Comparison of ENCODE assay signal across 14 cellular contexts in the genomic region with DNA sequence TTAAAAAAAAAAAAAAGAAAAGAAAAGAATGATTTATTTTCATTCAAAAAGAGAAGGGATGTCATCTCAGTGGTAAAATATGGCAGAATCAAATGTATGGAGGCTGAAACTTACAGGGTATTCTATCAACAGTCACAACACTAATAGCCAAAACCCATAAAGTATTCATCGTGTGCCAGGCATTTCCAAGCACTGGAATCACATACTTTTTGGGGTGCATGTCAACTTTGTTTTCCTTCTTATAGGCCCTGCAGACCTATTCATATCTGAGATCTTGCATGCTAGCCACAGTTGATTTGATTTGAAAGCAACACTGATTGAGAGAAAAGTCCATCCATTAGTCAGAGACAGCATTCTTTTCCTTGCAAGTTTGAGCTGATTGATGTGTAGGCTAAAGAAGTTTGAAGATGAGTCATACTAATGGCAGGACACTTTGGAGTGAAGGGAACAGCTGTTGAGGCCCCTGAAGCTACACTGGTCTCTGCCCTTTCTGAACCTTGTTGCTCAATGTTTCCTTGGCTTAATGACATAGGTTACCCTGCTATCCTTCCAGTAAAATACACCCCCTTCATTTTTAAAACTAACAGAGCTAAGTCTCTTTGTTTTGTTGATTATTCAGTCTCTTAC. TPM values are rescaled to one million over a fixed set of nuclear protein-coding genes. Genes with fewer than 3 reads are reported as not detected.
DNase-seq lines count a peak whose midpoint lies in the region; ATAC-seq and TF ChIP-seq lines count a peak whose summit lies in the region.
"Had no signal": no experiment of that assay in that cellular context is flagged by ENCODE, and none has a peak within 500 bp of the region (broad histone marks: within the 10 kb centered on the region; RNA-seq: fewer than 3 reads in every experiment).

No MANE protein-coding gene starts in this region.

- no peak overlapping the region for H3K27ac ChIP-seq in epithelial cell of prostate
- H3K27ac ChIP-seq: prostate gland had no signal

- no peaks in the 10 kb centered on the region for H3K36me3 Mint-ChIP-seq in activated CD4-positive, alpha-beta T cell treated with anti-CD3 and anti-CD28 coated beads, Interleukin-2, amount 10 ng/mL, durations not matched to agents 24 days and 14 days (ENCODE audit: low read depth)

- no peaks in the 10 kb centered on the region for H3K36me3 ChIP-seq in mucosa of descending colon (ENCODE audit: low read depth)
- H3K36me3 ChIP-seq: prostate gland had no signal

- H3K27ac Mint-ChIP-seq in activated CD4-positive, alpha-beta T cell treated with anti-CD3 and anti-CD28 coated beads, Interleukin-2, amount 10 ng/mL, durations not matched to agents 24 days and 14 days: no peak overlapping the region

- H3K4me3 Mint-ChIP-seq in activated CD4-positive, alpha-beta T cell treated with anti-CD3 and anti-CD28 coated beads, Interleukin-2, amount 10 ng/mL, durations not matched to agents 24 days and 14 days: no peak overlapping the region

- no peaks in the 10 kb centered on the region for H3K4me1 ChIP-seq in mucosa of descending colon (ENCODE audit: low read depth)
- H3K4me1 ChIP-seq: prostate gland had no signal

- H3K27me3 Mint-ChIP-seq in activated CD4-positive, alpha-beta T cell treated with anti-CD3 and anti-CD28 coated beads, Interleukin-2, amount 10 ng/mL, durations not matched to agents 24 days and 14 days: peaks cover 4% of the 10 kb centered on the region

- DNase-seq in AG20443 (ENCODE audit: low spot score) (peak; percentile 30), NCI-H226 (peak; percentile 68), epithelial cell of prostate (ENCODE audit: low read depth, low spot score) (peak; percentile 20), mucosa of descending colon (no peak), CD1c-positive myeloid dendritic cell (ENCODE audit: extremely low spot score) (no peak)
- no peak for DNase-seq in activated CD4-positive, alpha-beta T cell treated with anti-CD3 and anti-CD28 coated beads, Interleukin-2, amount 10 ng/mL, durations not matched to agents 24 days and 14 days
- DNase-seq: activated gamma-delta T cell, left colon, NCI-H1930 had no signal

- no peaks in the 10 kb centered on the region for H3K9me3 Mint-ChIP-seq in activated CD4-positive, alpha-beta T cell treated with anti-CD3 and anti-CD28 coated beads, Interleukin-2, amount 10 ng/mL, durations not matched to agents 24 days and 14 days

- intact Hi-C loops in mucosa of descending colon (cut with DNase I, micrococcal nuclease): no loop called here
- intact Hi-C loops in activated CD4-positive, alpha-beta T cell treated with anti-CD3 and anti-CD28 coated beads, Interleukin-2, amount 10 ng/mL, durations not matched to agents 24 days and 14 days (cut with micrococcal nuclease): no loop called here

- no peaks in the 10 kb centered on the region for H3K9me3 ChIP-seq in mucosa of descending colon
- H3K9me3 ChIP-seq: prostate gland had no signal

- H3K4me3 ChIP-seq in mucosa of descending colon: no peak overlapping the region
- H3K4me3 ChIP-seq: prostate gland had no signal

- no peak for TF ChIP-seq CTCF in mucosa of descending colon (IDR thresholded peaks at IDR 0.05)

- no peaks in the 10 kb centered on the region for H3K4me1 Mint-ChIP-seq in activated CD4-positive, alpha-beta T cell treated with anti-CD3 and anti-CD28 coated beads, Interleukin-2, amount 10 ng/mL, durations not matched to agents 24 days and 14 days

- ATAC-seq in mucosa of descending colon (peak; percentile 44), GM21576 (IDR thresholded peaks at IDR 0.05; ENCODE audit: unreplicated experiment) (no peak), GM21619 (IDR thresholded peaks at IDR 0.05; ENCODE audit: unreplicated experiment) (no peak)
- ATAC-seq: activated CD4-positive, CD25-positive, alpha-beta regulatory T cell treated with anti-CD3 and anti-CD28 coated beads, Interleukin-2, amount 50 U/mL, for 24 hours; left colon; Panc1 had no signal

RNA-seq across cellular contexts. Expression of gene KATNAL2, which starts 22.0 kb away (rescaled TPM):
- total RNA-seq in mucosa of descending colon: 1 to 10 TPM; 3.1 to 7.0 (median 5.7) TPM
- total RNA-seq in activated CD4-positive, alpha-beta T cell treated with anti-CD3 and anti-CD28 coated beads, Interleukin-2, amount 10 ng/mL, durations not matched to agents 24 days and 14 days: 0.40 TPM in 1 of 2 replicates, not detected in the other

RNA-seq across cellular contexts. Expression of gene PIAS2, which starts 22.1 kb away (rescaled TPM):
- 10 to 100 TPM; 31.2 to 56.7 (median 33.5) TPM for total RNA-seq in mucosa of descending colon
- total RNA-seq in activated CD4-positive, alpha-beta T cell treated with anti-CD3 and anti-CD28 coated beads, Interleukin-2, amount 10 ng/mL, durations not matched to agents 24 days and 14 days: 33.9 and 39.3 TPM in 2 replicates

Comparison
In these comparisons a context has a peak if more than half of its experiments do, and no peak if none do; other contexts are left out.
1. DNase-seq: peak in AG20443 (single experiment), NCI-H226 (single experiment) and epithelial cell of prostate (single experiment); none in mucosa of descending colon (0 of 3), CD1c-positive myeloid dendritic cell (single experiment) and activated CD4-positive, alpha-beta T cell treated with anti-CD3 and anti-CD28 coated beads, Interleukin-2, amount 10 ng/mL, durations not matched to agents 24 days and 14 days (single experiment).